In the genomic region with DNA sequence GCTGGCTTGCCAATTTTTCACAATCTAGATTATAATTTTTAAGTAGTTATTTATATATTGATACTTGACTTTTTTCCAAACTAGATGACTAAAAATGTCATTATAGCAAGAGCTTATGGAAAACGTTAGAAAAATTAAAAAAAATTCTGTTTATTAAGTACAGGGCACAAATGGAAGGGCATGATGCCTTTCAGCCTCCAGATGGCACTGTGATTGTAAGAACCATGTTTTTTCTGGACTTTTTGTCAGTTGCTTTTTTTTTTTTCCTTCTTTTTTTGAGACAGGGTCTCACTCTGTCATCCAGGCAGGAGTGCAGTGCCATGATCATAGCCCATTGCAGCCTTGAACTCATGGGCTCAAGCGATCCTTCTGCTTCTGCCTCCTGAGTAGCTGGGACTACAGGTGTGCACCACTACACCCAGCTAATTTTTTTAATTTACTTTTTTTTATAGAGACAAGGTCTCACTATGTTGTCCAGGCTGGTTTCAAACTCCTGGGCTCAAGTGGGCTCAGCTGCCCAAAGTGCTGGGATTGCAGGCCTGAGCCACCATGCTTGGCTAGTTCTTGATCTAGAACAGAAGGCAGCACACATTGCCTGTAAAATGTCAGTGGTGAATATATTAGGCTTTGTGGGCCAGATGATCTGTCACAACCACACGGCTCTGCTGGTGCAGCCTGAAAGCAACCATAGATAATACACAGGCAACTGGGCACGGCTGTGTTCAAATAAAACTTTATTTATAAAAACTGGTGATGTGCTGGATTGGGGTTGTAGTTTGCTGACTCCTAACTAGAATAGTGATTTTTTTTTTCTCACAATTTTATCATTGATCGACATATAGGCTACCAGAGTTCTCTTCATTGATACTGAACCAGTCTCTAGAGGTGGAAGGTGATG, we compare ENCODE assay signal across 10 cellular contexts. TPM values are rescaled to one million over a fixed set of nuclear protein-coding genes. Genes with fewer than 3 reads are reported as not detected.
DNase-seq lines count a peak whose midpoint lies in the region; ATAC-seq and TF ChIP-seq lines count a peak whose summit lies in the region.
"Had no signal": no experiment of that assay in that cellular context is flagged by ENCODE, and none has a peak within 500 bp of the region (broad histone marks: within the 10 kb centered on the region; RNA-seq: fewer than 3 reads in every experiment).

No MANE protein-coding gene starts in this region.

- TF ChIP-seq CTCF in GM12864 (IDR thresholded peaks at IDR 0.05; ENCODE audit: low read depth, low read length, missing control alignments) = peak; percentile 52
- TF ChIP-seq CTCF in psoas muscle (IDR thresholded peaks at IDR 0.05) = peak; percentile 46

- H3K27me3 ChIP-seq in psoas muscle (ENCODE audit: insufficient read depth in 3 of 3, low read length in 2 of 3) = no peaks in the 10 kb centered on the region
- H3K27me3 ChIP-seq: SJSA1 had no signal

- WGBS in psoas muscle, 3 donors = 56 to 72% (median 62%) methylated on average over 5 of the region's 5 CpGs

- no peak for TF ChIP-seq POLR2A in erythroblast (IDR thresholded peaks at IDR 0.05; ENCODE audit: low read length)

- H3K9me3 ChIP-seq in psoas muscle = no peaks in the 10 kb centered on the region
- H3K9me3 ChIP-seq: SJSA1 had no signal

- H3K4me1 ChIP-seq in psoas muscle = no peaks in the 10 kb centered on the region
- H3K4me1 ChIP-seq: SJSA1 had no signal

- H3K36me3 ChIP-seq in psoas muscle (ENCODE audit: insufficient read depth in 1 of 2, low read depth in 1 of 2) = no peaks in the 10 kb centered on the region

- no peak overlapping the region for H3K27ac ChIP-seq in psoas muscle
- H3K27ac ChIP-seq: SJSA1 had no signal

- DNase-seq in GM12864 (ENCODE audit: low read depth) (no peak), OCI-M1 (lab: John Stamatoyannopoulos, UW) (peak; percentile 13), erythroblast (lab: John Stamatoyannopoulos, UW) (peak; percentile 20 to 29), psoas muscle (no peak), GOT3 (lab: John Stamatoyannopoulos, UW) (no peak), HPDE6-E6E7 (ENCODE audit: extremely low spot score) (no peak), NCI-H1417 treated with DMSO at 0.1 percent for 48 hours (lab: John Stamatoyannopoulos, UW) (no peak)
- no peak for DNase-seq in stimulated activated CD4-positive, alpha-beta T cell treated with anti-CD3 and anti-CD28 coated beads, Interleukin-4, amount 100 ng/mL, for 1 hour
- DNase-seq: effector memory CD4-positive, alpha-beta T cell had no signal

- intact Hi-C loops in psoas muscle (cut with DNase I) = no loop called here

- H3K4me3 ChIP-seq in GM12864 (ENCODE audit: low read depth, low read length) = no peak overlapping the region
- no peak overlapping the region for H3K4me3 ChIP-seq in psoas muscle
- H3K4me3 ChIP-seq: SJSA1 had no signal

- ATAC-seq in psoas muscle = no peak

RNA-seq across cellular contexts. Expression of a gene that starts 27.4 kb away (rescaled TPM):
- total RNA-seq in psoas muscle = not detected
- under 1 TPM in 1 of 3 donors, not detected in 2; 0.04 TPM for polyA plus RNA-seq in psoas muscle
- total RNA-seq: SJSA1 had no signal

RNA-seq across cellular contexts. Expression of a gene that starts 45.4 kb away (rescaled TPM):
- total RNA-seq in psoas muscle = under 1 TPM in 3 of 4 donors, not detected in 1; 0.10 to 0.83 (median 0.32) TPM
- under 1 TPM; 0.07 to 0.21 (median 0.14) TPM for polyA plus RNA-seq in psoas muscle

Comparison
In these comparisons a context has a peak if more than half of its experiments do, and no peak if none do; other contexts are left out.
1. DNase-seq: peak in OCI-M1 (single experiment) and erythroblast (2 of 2); none in GM12864 (single experiment), psoas muscle (0 of 2), GOT3 (single experiment), HPDE6-E6E7 (single experiment), stimulated activated CD4-positive, alpha-beta T cell treated with anti-CD3 and anti-CD28 coated beads, Interleukin-4, amount 100 ng/mL, for 1 hour (single experiment) and NCI-H1417 treated with DMSO at 0.1 percent for 48 hours (single experiment).